Comparison of ENCODE assay signal across 9 cellular contexts in the genomic region with DNA sequence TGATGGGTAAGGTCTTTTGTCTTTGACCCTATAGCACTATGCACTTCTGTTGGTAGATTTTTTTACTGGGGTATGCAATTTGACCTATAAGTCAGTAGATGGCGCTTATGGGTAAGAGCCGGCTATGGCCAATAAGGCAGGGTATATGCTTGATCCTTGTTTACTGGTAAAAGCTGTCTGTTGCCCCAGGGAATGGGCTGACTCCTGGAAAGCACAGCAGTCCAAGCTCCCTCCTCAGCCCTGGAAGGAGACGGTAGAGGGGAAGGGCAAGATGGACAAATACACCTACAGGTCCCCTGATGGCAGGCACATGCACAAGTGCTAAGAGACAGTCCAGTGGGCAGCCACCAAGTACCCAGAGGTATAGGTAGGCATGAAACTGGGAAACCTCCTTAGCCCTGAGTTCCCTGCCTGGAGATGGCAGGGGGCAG.
DNase-seq lines count a peak whose midpoint lies in the region; ATAC-seq, FAIRE-seq and TF ChIP-seq lines count a peak whose summit lies in the region.
"Had no signal": no experiment of that assay in that cellular context is flagged by ENCODE, and none has a peak within 500 bp of the region (broad histone marks: within the 10 kb centered on the region; RNA-seq: fewer than 3 reads in every experiment).

No MANE protein-coding gene starts in this region.

- no peak overlapping the region for H2AFZ ChIP-seq in K562 (ENCODE audit: low read depth, low read length)
- no peak overlapping the region for H2AFZ ChIP-seq in keratinocyte (ENCODE audit: control insufficient read depth, low read length)

- FAIRE-seq in K562 (lab: Jason Lieb, UNC) (peak; percentile 78), keratinocyte (lab: Jason Lieb, UNC) (peak; percentile 75)

- TF ChIP-seq CTCF in HFF-Myc (IDR thresholded peaks at IDR 0.05; ENCODE audit: low read depth, low read length, missing control alignments) (peak; percentile 80), K562 (IDR thresholded peaks at IDR 0.05 in 2 of 3, conservative IDR thresholded peaks at IDR 0.05 in 1 of 3; ENCODE audit: insufficient read depth in 2 of 3, low read depth in 1 of 3, low read length in 3 of 3) (peak; percentile 63 to 75 (median 68)), keratinocyte (optimal IDR thresholded peaks at IDR 0.05 in 1 of 3, IDR thresholded peaks at IDR 0.05 in 1 of 3, conservative IDR thresholded peaks at IDR 0.05 in 1 of 3; ENCODE audit: extremely low read depth in 1 of 3, insufficient read depth in 2 of 3, low read length in 3 of 3) (peak; percentile 62 to 79 (median 74)), type B pancreatic cell (conservative IDR thresholded peaks at IDR 0.05) (peak; percentile 80)

- CTCF ChIA-PET in K562 (lab: Yijun Ruan, JAX; ENCODE audit: low intra/inter-chr PET ratio) = interaction anchor here (1.8 kb wide), 1 partner anchor 514 kb away, joined by 7 read pairs; no protein-coding TSS in a partner anchor

- TF ChIP-seq RAD21 in K562 (CRISPR knock-in tag; conservative IDR thresholded peaks at IDR 0.05 in 1 of 2, IDR thresholded peaks at IDR 0.05 in 1 of 2) = peak; percentile 66 to 86

- POLR2A ChIA-PET in K562 (lab: Yijun Ruan, JAX) = no interaction called here

- in situ Hi-C loops in K562 (cut with MboI) = no loop called here

- H3K4me1 ChIP-seq in K562 (replicated peaks in 1 of 2; ENCODE audit: control insufficient read depth in 2 of 2, insufficient read depth in 2 of 2, low read length in 2 of 2) (no peaks in the 10 kb centered on the region), keratinocyte (ENCODE audit: control insufficient read depth, extremely low read depth, insufficient read depth, low read length) (no peaks in the 10 kb centered on the region)

- WGBS in K562 (ENCODE audit: insufficient coverage, low coverage, missing lambda C conversion rate) = 19% methylated on average over 3 of the region's 3 CpGs

- peak; percentile 96 for ATAC-seq in K562

- no peak overlapping the region for H3K4me3 ChIP-seq in HFF-Myc (replicated peaks; ENCODE audit: low read depth, low read length)
- H3K4me3 ChIP-seq in K562 = no peak overlapping the region
- no peak overlapping the region for H3K4me3 ChIP-seq in keratinocyte (ENCODE audit: control insufficient read depth in 2 of 3, extremely low read depth in 1 of 3, insufficient read depth in 2 of 3, low read depth in 1 of 3, low read length in 3 of 3)

- H3K27me3 Mint-ChIP-seq in type B pancreatic cell = peaks cover 3% of the 10 kb centered on the region
- H3K27me3 Mint-ChIP-seq: dendritic cell treated with granulocyte-macrophage colony-stimulating factor and Interleukin-4, amounts not matched to agents 40 ng/mL and 50 ng/mL, for 4 days had no signal

- DNase-seq in SKM-1 (lab: John Stamatoyannopoulos, UW; ENCODE audit: unreplicated experiment) = peak; percentile 39
- DNase-seq in SKM-1 treated with dmso at 0.1 percent for 144 hours (lab: John Stamatoyannopoulos, UW; ENCODE audit: unreplicated experiment) = no peak
- peak; percentile 37 for DNase-seq in HFF-Myc (ENCODE audit: extremely low read depth, low read depth)
- DNase-seq in NAMALWA (ENCODE audit: low spot score) = peak; percentile 40
- peak; percentile 22 to 57 (median 38) for DNase-seq in K562 (ENCODE audit: extremely low read depth in 1 of 4, low spot score in 3 of 4)
- DNase-seq in keratinocyte (ENCODE audit: low read depth, low spot score) = no peak
- no peak for DNase-seq in type B pancreatic cell (ENCODE audit: extremely low spot score, unreplicated experiment)
- no peak for DNase-seq in NCI-H446 treated with DMSO at 0.1 percent for 48 hours (lab: John Stamatoyannopoulos, UW)

- peaks cover 4% of the 10 kb centered on the region for H3K4me1 Mint-ChIP-seq in type B pancreatic cell (ENCODE audit: unreplicated experiment)

- H3K4me3 Mint-ChIP-seq in type B pancreatic cell = no peak overlapping the region
- H3K4me3 Mint-ChIP-seq: dendritic cell treated with granulocyte-macrophage colony-stimulating factor and Interleukin-4, amounts not matched to agents 40 ng/mL and 50 ng/mL, for 4 days had no signal

- no peak for TF ChIP-seq POLR2A in K562 (conservative IDR thresholded peaks at IDR 0.05)

- H3K36me3 ChIP-seq in K562 (ENCODE audit: control insufficient read depth, insufficient read depth, low read length) (no peaks in the 10 kb centered on the region), keratinocyte (ENCODE audit: control insufficient read depth in 2 of 2, extremely low read depth in 1 of 2, insufficient read depth in 2 of 2, low read length in 2 of 2) (no peaks in the 10 kb centered on the region)

- no peaks in the 10 kb centered on the region for H3K9me3 Mint-ChIP-seq in type B pancreatic cell
- H3K9me3 Mint-ChIP-seq: dendritic cell treated with granulocyte-macrophage colony-stimulating factor and Interleukin-4, amounts not matched to agents 40 ng/mL and 50 ng/mL, for 4 days had no signal

- no peak overlapping the region for H3K27ac ChIP-seq in K562 (ENCODE audit: extremely low read depth, low read depth, low read length)
- no peak overlapping the region for H3K27ac ChIP-seq in keratinocyte (ENCODE audit: control insufficient read depth, insufficient read depth, low read length)

- dilution Hi-C loops in keratinocyte (cut with MboI; ENCODE audit: extremely low pct_ligation_motif_present, low sequenced_read_pairs) = no loop called here

- H3K9ac ChIP-seq in K562 (ENCODE audit: insufficient read depth in 1 of 2, low read depth in 2 of 2, low read length in 2 of 2) (no peak overlapping the region; a peak in 1 of 4 replicates), keratinocyte (ENCODE audit: control insufficient read depth, extremely low read depth, insufficient read depth, low read length) (no peak overlapping the region)

- no TSS peak for BruUV-seq in K562 (replicated peaks; lab: Mats Ljungman, UMichigan)

- H3K27me3 ChIP-seq in K562 (ENCODE audit: control insufficient read depth in 2 of 2, insufficient read depth in 2 of 2, low read length in 2 of 2) (no peaks in the 10 kb centered on the region), keratinocyte (ENCODE audit: control insufficient read depth, extremely low read depth, insufficient read depth, low read length) (no peaks in the 10 kb centered on the region)

- H3K4me2 ChIP-seq in K562 (ENCODE audit: insufficient read depth, low read length) (no peak overlapping the region), keratinocyte (ENCODE audit: control insufficient read depth, extremely low read depth, insufficient read depth, low read depth, low read length) (no peak overlapping the region)

- H3K9me1 ChIP-seq in K562 (ENCODE audit: control insufficient read depth, insufficient read depth, low read length) (no peaks in the 10 kb centered on the region), keratinocyte (ENCODE audit: control insufficient read depth, extremely low read depth, insufficient read depth, low read length) (no peaks in the 10 kb centered on the region)

- H3K9me3 ChIP-seq in K562 (replicated peaks; ENCODE audit: control insufficient read depth, insufficient read depth, low read depth, low read length) = no peaks in the 10 kb centered on the region
- H3K9me3 ChIP-seq in keratinocyte (ENCODE audit: control insufficient read depth, low read depth, low read length) = no peaks in the 10 kb centered on the region

- H3K36me3 Mint-ChIP-seq in type B pancreatic cell = no peaks in the 10 kb centered on the region

- H4K20me1 ChIP-seq in K562 (replicated peaks; ENCODE audit: control insufficient read depth, insufficient read depth, low read length) = no peaks in the 10 kb centered on the region
- H4K20me1 ChIP-seq in keratinocyte (ENCODE audit: control insufficient read depth, extremely low read depth, insufficient read depth, low read length) = no peaks in the 10 kb centered on the region

- H3K79me2 ChIP-seq in K562 (ENCODE audit: control insufficient read depth, insufficient read depth, low read length) (peaks cover 17% of the 10 kb centered on the region), keratinocyte (ENCODE audit: control insufficient read depth, insufficient read depth, low read length) (no peaks in the 10 kb centered on the region)

- H3K27ac Mint-ChIP-seq in type B pancreatic cell = no peak overlapping the region
- H3K27ac Mint-ChIP-seq: dendritic cell treated with granulocyte-macrophage colony-stimulating factor and Interleukin-4, amounts not matched to agents 40 ng/mL and 50 ng/mL, for 4 days had no signal

- TF ChIP-seq EP300 in K562 (IDR thresholded peaks at IDR 0.05; ENCODE audit: low read length) = no peak

- intact Hi-C loops in K562 (cut with micrococcal nuclease) = loop anchor here (1.0 to 10.0 kb wide), 5 partner anchors 63 to 512 kb away; partner anchors contain the start of gene ADAMTS3

TF ChIP-seq in K562, 482 proteins besides CTCF, POLR2A, EP300 and RAD21 (continues in another document):
- TF ChIP-seq NCOA1 (IDR thresholded peaks at IDR 0.05; ENCODE audit: low read depth) (no peak), SMC3 (conservative IDR thresholded peaks at IDR 0.05; ENCODE audit: insufficient read depth, low read depth, low read length) (peak; percentile 63; the same call in 1 of the 2 replicates), CC2D1A (IDR thresholded peaks at IDR 0.05) (0 out of 2 replicates have a peak, but pooled peaks have one; percentile 46), ZNF512 (tag; IDR thresholded peaks at IDR 0.05) (0 out of 2 replicates have a peak, but pooled peaks have one; percentile 1), LARP7 (IDR thresholded peaks at IDR 0.05) (no peak), SRF (CRISPR knock-in tag; IDR thresholded peaks at IDR 0.05) (no peak), POLR2AphosphoS2 (IDR thresholded peaks at IDR 0.05; ENCODE audit: low read length) (no peak)

Comparison
In these comparisons a context has a peak if more than half of its experiments do, and no peak if none do; other contexts are left out.
1. DNase-seq: peak in SKM-1 (single experiment), HFF-Myc (single experiment), NAMALWA (single experiment) and K562 (4 of 4); none in SKM-1 treated with dmso at 0.1 percent for 144 hours (single experiment), keratinocyte (single experiment), type B pancreatic cell (single experiment) and NCI-H446 treated with DMSO at 0.1 percent for 48 hours (single experiment).
2. Peak in every context shown above with its lines, with median percentiles within 50 percentile points of each other: CTCF ChIP-seq.